1 cellular context compared by ENCODE assay signal in genomic region chr10:32005050-32005449, GRCh38.
TF ChIP-seq lines count a peak whose summit lies in the region.

No MANE protein-coding gene starts in this region.

TF ChIP-seq in H1, 55 proteins besides CTCF, POLR2A, EP300 and RAD21 (continued from another document):
- TF ChIP-seq KDM5A (IDR thresholded peaks at IDR 0.05; ENCODE audit: low read length) = no peak
